ENCODE assay signal across 16 cellular contexts in genomic region chr3:133887951-133888703, GRCh38. TPM values are rescaled to one million over a fixed set of nuclear protein-coding genes. Genes with fewer than 3 reads are reported as not detected.
DNase-seq lines count a peak whose midpoint lies in the region; ATAC-seq, FAIRE-seq and TF ChIP-seq lines count a peak whose summit lies in the region.
"Had no signal": no experiment of that assay in that cellular context is flagged by ENCODE, and none has a peak within 500 bp of the region (broad histone marks: within the 10 kb centered on the region; RNA-seq: fewer than 3 reads in every experiment).

No MANE protein-coding gene starts in this region.

- H3K9me3 ChIP-seq in HepG2 (ENCODE audit: low read length) (no peaks in the 10 kb centered on the region), right lobe of liver (no peaks in the 10 kb centered on the region)
- H3K9me3 ChIP-seq: heart left ventricle, SJSA1, upper lobe of left lung had no signal

- no peak overlapping the region for H3K4me2 ChIP-seq in HepG2 (ENCODE audit: low read depth, low read length)
- H3K4me2 ChIP-seq: smooth muscle cell had no signal

- no peak for TF ChIP-seq CTCF in HepG2 (CRISPR knock-in tag; IDR thresholded peaks at IDR 0.05)
- no peak for TF ChIP-seq CTCF in right lobe of liver (IDR thresholded peaks at IDR 0.05)

- TF ChIP-seq EP300 in HepG2 (IDR thresholded peaks at IDR 0.05; ENCODE audit: low read depth in 2 of 2, low read length in 2 of 2) = no peak
- TF ChIP-seq EP300 in HepG2 (CRISPR knock-in tag; IDR thresholded peaks at IDR 0.05; ENCODE audit: borderline replicate concordance) = no peak

- H2AFZ ChIP-seq in HepG2 (ENCODE audit: low read length) = no peak overlapping the region

- POLR2A ChIA-PET in HepG2 (lab: Yijun Ruan, JAX) = no interaction called here

- H4K20me1 ChIP-seq in HepG2 (ENCODE audit: insufficient read depth, low read length) = no peaks in the 10 kb centered on the region

- DNase-seq in HepG2 (ENCODE audit: low spot score) = no peak
- DNase-seq in right lobe of liver = no peak
- peak; percentile 57 for DNase-seq in UCSD-AML1 (lab: John Stamatoyannopoulos, UW; ENCODE audit: unreplicated experiment)
- DNase-seq in islet precursor cell = peak; percentile 52
- no peak for DNase-seq in NCI-H524 (lab: John Stamatoyannopoulos, UW)
- no peak for DNase-seq in NCI-H2171 treated with DMSO at 0.1 percent for 48 hours (lab: John Stamatoyannopoulos, UW)
- no peak for DNase-seq in NCI-H2107 treated with DMSO at 0.1 percent for 48 hours (lab: John Stamatoyannopoulos, UW; ENCODE audit: unreplicated experiment)
- DNase-seq: H9, heart left ventricle, upper lobe of left lung had no signal

- H3K4me1 ChIP-seq in HepG2 (ENCODE audit: insufficient read depth, low read length) = no peaks in the 10 kb centered on the region
- no peaks in the 10 kb centered on the region for H3K4me1 ChIP-seq in right lobe of liver
- H3K4me1 ChIP-seq: SJSA1, upper lobe of left lung had no signal

- no peak for FAIRE-seq in HepG2 (lab: Jason Lieb, UNC)
- FAIRE-seq: GM12892 had no signal

- no peak overlapping the region for H3K4me3 ChIP-seq in HepG2 (replicated peaks in 1 of 3; ENCODE audit: insufficient read depth in 1 of 3, low read depth in 2 of 3, low read length in 3 of 3)
- H3K4me3 ChIP-seq in right lobe of liver = no peak overlapping the region
- H3K4me3 ChIP-seq: heart left ventricle, SJSA1, smooth muscle cell, upper lobe of left lung had no signal

- no peak overlapping the region for H3K9ac ChIP-seq in HepG2 (ENCODE audit: insufficient read depth, low read depth, low read length)

- no TSS peak for BruUV-seq in HepG2 (replicated peaks; lab: Mats Ljungman, UMichigan)

- intact Hi-C loops in HepG2 (cut with micrococcal nuclease; ENCODE audit: unreplicated experiment) = no loop called here
- intact Hi-C loops in right lobe of liver (cut with DNase I) = no loop called here

- no peak for TF ChIP-seq POLR2A in HepG2 (IDR thresholded peaks at IDR 0.05; ENCODE audit: insufficient read depth in 1 of 2, low read depth in 2 of 2, low read length in 2 of 2)
- TF ChIP-seq POLR2A in right lobe of liver (IDR thresholded peaks at IDR 0.05) = no peak

- peaks cover 4 to 35% of the 10 kb centered on the region in 2 experiments for H3K27me3 ChIP-seq in HepG2 (ENCODE audit: control insufficient read depth in 1 of 2, insufficient read depth in 2 of 2, low read length in 2 of 2)
- H3K27me3 ChIP-seq in right lobe of liver = no peaks in the 10 kb centered on the region
- H3K27me3 ChIP-seq: heart left ventricle, SJSA1, upper lobe of left lung had no signal

- in situ Hi-C loops in HepG2 (cut with HindIII; ENCODE audit: extremely low pct_ligation_motif_present, low pct_unique_long_range_greater_than_20kb) = no loop called here

- no peak for TF ChIP-seq RAD21 in HepG2 (CRISPR knock-in tag; IDR thresholded peaks at IDR 0.05)

- CTCF ChIA-PET in HepG2 (lab: Yijun Ruan, JAX; ENCODE audit: low intra/inter-chr PET ratio, low total read pairs) = no interaction called here

- ATAC-seq in HepG2 (no peak), right lobe of liver (no peak), HG03159 (IDR thresholded peaks at IDR 0.05; ENCODE audit: unreplicated experiment) (no peak)
- ATAC-seq: stimulated activated effector memory CD8-positive, alpha-beta T cell treated with anti-CD3 and anti-CD28 coated beads, Interleukin-12 subunit alpha, Interleukin-12 subunit beta, amount 100 ng/mL, for 72 hours had no signal

- no peaks in the 10 kb centered on the region for H3K79me2 ChIP-seq in HepG2 (ENCODE audit: insufficient read depth, low read length)

- 9% methylated on average over 7 of the region's 8 CpGs for WGBS in HepG2 (ENCODE audit: low lambda C conversion rate)
- WGBS in right lobe of liver (ENCODE audit: insufficient coverage, low coverage, low lambda C conversion rate, missing lambda C conversion rate) = 60% methylated on average over 6 of the region's 8 CpGs

- H3K27ac ChIP-seq in HepG2 (ENCODE audit: extremely low read length, insufficient read depth, low read length) = no peak overlapping the region
- H3K27ac ChIP-seq in right lobe of liver = no peak overlapping the region
- H3K27ac ChIP-seq: heart left ventricle, SJSA1, upper lobe of left lung, VCaP had no signal

- no peaks in the 10 kb centered on the region for H3K36me3 ChIP-seq in HepG2 (replicated peaks in 1 of 2; ENCODE audit: control insufficient read depth in 1 of 2, insufficient read depth in 2 of 2, low read length in 2 of 2)
- no peaks in the 10 kb centered on the region for H3K36me3 ChIP-seq in right lobe of liver
- H3K36me3 ChIP-seq: heart left ventricle, SJSA1, upper lobe of left lung had no signal

TF ChIP-seq in HepG2, 621 proteins besides CTCF, POLR2A, EP300 and RAD21:
- TF ChIP-seq TSC22D2 (CRISPR knock-in tag; IDR thresholded peaks at IDR 0.05; ENCODE audit: borderline replicate concordance) = no peak
- no peak for TF ChIP-seq KDM2A (CRISPR knock-in tag; IDR thresholded peaks at IDR 0.05; ENCODE audit: borderline replicate concordance, low read depth)
- TF ChIP-seq ATF1 (CRISPR knock-in tag; IDR thresholded peaks at IDR 0.05) = no peak
- TF ChIP-seq KLF13 (CRISPR knock-in tag; IDR thresholded peaks at IDR 0.05) = no peak
- no peak for TF ChIP-seq HIVEP1 (CRISPR knock-in tag; IDR thresholded peaks at IDR 0.05)
- TF ChIP-seq, protein P1, sequence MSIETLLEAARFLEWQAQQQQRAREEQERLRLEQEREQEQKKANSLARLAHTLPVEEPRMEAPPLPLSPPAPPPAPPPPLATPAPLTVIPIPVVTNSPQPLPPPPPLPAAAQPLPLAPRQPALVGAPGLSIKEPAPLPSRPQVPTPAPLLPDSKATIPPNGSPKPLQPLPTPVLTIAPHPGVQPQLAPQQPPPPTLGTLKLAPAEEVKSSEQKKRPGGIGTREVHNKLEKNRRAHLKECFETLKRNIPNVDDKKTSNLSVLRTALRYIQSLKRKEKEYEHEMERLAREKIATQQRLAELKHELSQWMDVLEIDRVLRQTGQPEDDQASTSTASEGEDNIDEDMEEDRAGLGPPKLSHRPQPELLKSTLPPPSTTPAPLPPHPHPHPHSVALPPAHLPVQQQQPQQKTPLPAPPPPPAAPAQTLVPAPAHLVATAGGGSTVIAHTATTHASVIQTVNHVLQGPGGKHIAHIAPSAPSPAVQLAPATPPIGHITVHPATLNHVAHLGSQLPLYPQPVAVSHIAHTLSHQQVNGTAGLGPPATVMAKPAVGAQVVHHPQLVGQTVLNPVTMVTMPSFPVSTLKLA (IDR thresholded peaks at IDR 0.05) = peak; percentile 42; the same call in 1 of the 2 replicates

RNA-seq across cellular contexts. Expression of gene RAB6B, which starts 7.6 kb away (rescaled TPM):
- 0.17 TPM in 1 of 2 replicates, not detected in the other for total RNA-seq in HepG2 (2016; rRNA removed; fragmentation: Illumina TruSeq; extraction: Trizol)
- not detected in 2 replicates for total RNA-seq in HepG2 (2016; cell fraction: cytosol; rRNA removed; fragmentation: Illumina TruSeq; extraction: Trizol; ENCODE audit: low read depth)
- total RNA-seq in HepG2 (2016; cell fraction: insoluble cytoplasmic fraction; rRNA removed; fragmentation: Illumina TruSeq; extraction: Trizol) = 0.04 TPM in 1 of 2 replicates, not detected in the other
- 0.34 TPM in 1 of 2 replicates, not detected in the other for total RNA-seq in HepG2 (2016; cell fraction: membrane; rRNA removed; fragmentation: Illumina TruSeq; extraction: Trizol)
- 0.44 TPM in 1 of 2 replicates, not detected in the other for total RNA-seq in HepG2 (2016; cell fraction: nucleus; rRNA removed; fragmentation: Illumina TruSeq; extraction: Trizol)
- polyA plus RNA-seq in HepG2 (2011; rRNA removed) = 0.16 and 0.29 TPM in 2 replicates
- polyA plus RNA-seq in HepG2 (2011; cell fraction: cytosol; rRNA removed) = 0.35 and 0.36 TPM in 2 replicates
- polyA plus RNA-seq in HepG2 (2011; cell fraction: nucleus; rRNA removed) = 0.26 and 0.35 TPM in 2 replicates
- 0.40 and 1.0 TPM in 2 replicates for polyA plus RNA-seq in HepG2 (2012)
- 0.53 TPM in 1 of 2 replicates, not detected in the other for polyA plus RNA-seq in HepG2 (2016; cell fraction: cytosol; fragmentation: Illumina TruSeq; extraction: Trizol; ENCODE audit: low read depth)
- 0.39 TPM in 1 of 2 replicates, not detected in the other for polyA plus RNA-seq in HepG2 (2016; cell fraction: insoluble cytoplasmic fraction; fragmentation: Illumina TruSeq; extraction: Trizol; ENCODE audit: low read depth)
- 0.34 TPM in 1 of 2 replicates, not detected in the other for polyA plus RNA-seq in HepG2 (2016; cell fraction: membrane; fragmentation: Illumina TruSeq; extraction: Trizol; ENCODE audit: low read depth)
- 0.11 TPM in 1 of 2 replicates, not detected in the other for polyA plus RNA-seq in HepG2 (2016; cell fraction: nucleus; fragmentation: Illumina TruSeq; extraction: Trizol; ENCODE audit: insufficient read depth, low read depth)
- 2.0 TPM in 1 of 2 replicates, not detected in the other for polyA minus RNA-seq in HepG2 (2011; rRNA and poly(A)+ RNA removed; ENCODE audit: low replicate concordance)
- 0.49 TPM in 1 of 2 replicates, not detected in the other for polyA minus RNA-seq in HepG2 (2011; cell fraction: cytosol; rRNA and poly(A)+ RNA removed)
- polyA minus RNA-seq in HepG2 (2011; cell fraction: nucleus; rRNA and poly(A)+ RNA removed) = not detected in 2 replicates
- total RNA-seq in right lobe of liver = under 1 TPM; 0.09 to 0.60 (median 0.36) TPM

Comparison
In these comparisons a context has a peak if more than half of its experiments do, and no peak if none do; other contexts are left out.
1. DNase-seq: peak in UCSD-AML1 (single experiment) and islet precursor cell (single experiment); none in HepG2 (single experiment), right lobe of liver (0 of 3), NCI-H524 (0 of 2), NCI-H2171 treated with DMSO at 0.1 percent for 48 hours (single experiment) and NCI-H2107 treated with DMSO at 0.1 percent for 48 hours (single experiment).